8 cellular contexts compared by ENCODE assay signal in the genomic region with DNA sequence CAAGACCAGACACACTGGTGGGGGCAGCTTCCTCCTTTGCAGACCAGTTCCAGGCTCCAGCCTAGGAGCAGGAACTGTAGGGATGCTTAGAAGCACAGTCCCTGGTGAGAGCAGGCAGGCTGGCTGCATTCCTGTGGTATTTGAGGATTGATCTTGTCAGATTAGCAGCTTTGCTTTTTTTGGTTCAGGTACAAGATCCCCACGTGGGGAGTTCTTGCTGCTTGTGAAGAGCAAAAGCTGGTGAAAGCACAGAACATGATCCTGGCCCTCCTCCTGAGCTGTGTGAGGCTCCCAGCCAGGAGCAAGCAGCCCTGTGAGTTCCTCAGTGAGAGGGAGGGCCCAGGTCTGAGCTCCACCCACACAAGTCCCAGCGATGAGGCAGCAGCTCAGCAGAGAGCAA.
A peak's percentile ranks its signal among the peaks of the same experiment; 100 is the strongest.
DNase-seq lines count a peak whose midpoint lies in the region; ATAC-seq and TF ChIP-seq lines count a peak whose summit lies in the region.

No MANE protein-coding gene starts in this region.

- H3K4me3 ChIP-seq in mucosa of descending colon: no peak overlapping the region

- H3K4me1 Mint-ChIP-seq in chondrocyte (ENCODE audit: low read depth): peaks cover 30% of the 10 kb centered on the region
- peaks cover 6% of the 10 kb centered on the region for H3K4me1 Mint-ChIP-seq in endothelial cell (ENCODE audit: unreplicated experiment)

- H3K4me3 Mint-ChIP-seq in chondrocyte (ENCODE audit: unreplicated experiment) (no peak overlapping the region), endothelial cell (ENCODE audit: unreplicated experiment) (no peak overlapping the region)

- ATAC-seq in mucosa of descending colon: peak; percentile 64
- no peak for ATAC-seq in HG03039 (IDR thresholded peaks at IDR 0.05; ENCODE audit: unreplicated experiment)

- H3K9me3 Mint-ChIP-seq in chondrocyte (ENCODE audit: low read depth): peaks cover 4% of the 10 kb centered on the region
- H3K9me3 Mint-ChIP-seq in endothelial cell (ENCODE audit: unreplicated experiment): no peaks in the 10 kb centered on the region

- no peak for TF ChIP-seq CTCF in chondrocyte (IDR thresholded peaks at IDR 0.05)
- no peak for TF ChIP-seq CTCF in mucosa of descending colon (IDR thresholded peaks at IDR 0.05)
- no peak for TF ChIP-seq CTCF in endothelial cell (IDR thresholded peaks at IDR 0.05; ENCODE audit: unreplicated experiment)

- intact Hi-C loops in mucosa of descending colon (cut with DNase I, micrococcal nuclease): no loop called here

- H3K36me3 Mint-ChIP-seq in chondrocyte (ENCODE audit: low read depth) (peaks cover 25% of the 10 kb centered on the region), endothelial cell (ENCODE audit: low read depth, unreplicated experiment) (peaks cover 7% of the 10 kb centered on the region)

- H3K27ac Mint-ChIP-seq in chondrocyte (ENCODE audit: unreplicated experiment): peak overlapping the region; percentile 81
- H3K27ac Mint-ChIP-seq in endothelial cell (ENCODE audit: unreplicated experiment): no peak overlapping the region

- no peaks in the 10 kb centered on the region for H3K4me1 ChIP-seq in mucosa of descending colon (ENCODE audit: low read depth)

- no peaks in the 10 kb centered on the region for H3K9me3 ChIP-seq in mucosa of descending colon

- DNase-seq in CD1c-positive myeloid dendritic cell (ENCODE audit: extremely low spot score) (peak; percentile 32), NCI-H2029 treated with DMSO at 0.1 percent for 48 hours (lab: John Stamatoyannopoulos, UW) (peak; percentile 27), chondrocyte (ENCODE audit: low spot score) (no peak), mucosa of descending colon (no peak), endothelial cell (ENCODE audit: low spot score) (no peak), DMS114 treated with DMSO at 0.1 percent for 48 hours (lab: John Stamatoyannopoulos, UW; ENCODE audit: unreplicated experiment) (no peak)
- DNase-seq in activated CD4-positive, alpha-beta T cell treated with anti-CD3 and anti-CD28 coated beads, Interleukin-2, amount 50 U/mL, for 1 hour: no peak

- no peaks in the 10 kb centered on the region for H3K36me3 ChIP-seq in mucosa of descending colon (ENCODE audit: low read depth)

- H3K27me3 Mint-ChIP-seq in chondrocyte (ENCODE audit: low read depth) (no peaks in the 10 kb centered on the region), endothelial cell (ENCODE audit: unreplicated experiment) (peaks cover 3% of the 10 kb centered on the region)

Comparison
In these comparisons a context has a peak if more than half of its experiments do, and no peak if none do; other contexts are left out.
1. DNase-seq: peak in CD1c-positive myeloid dendritic cell (single experiment) and NCI-H2029 treated with DMSO at 0.1 percent for 48 hours (single experiment); none in chondrocyte (single experiment), mucosa of descending colon (0 of 3), activated CD4-positive, alpha-beta T cell treated with anti-CD3 and anti-CD28 coated beads, Interleukin-2, amount 50 U/mL, for 1 hour (single experiment), endothelial cell (single experiment) and DMS114 treated with DMSO at 0.1 percent for 48 hours (single experiment).